Comparison of ENCODE assay signal across 24 cellular contexts in the genomic region with DNA sequence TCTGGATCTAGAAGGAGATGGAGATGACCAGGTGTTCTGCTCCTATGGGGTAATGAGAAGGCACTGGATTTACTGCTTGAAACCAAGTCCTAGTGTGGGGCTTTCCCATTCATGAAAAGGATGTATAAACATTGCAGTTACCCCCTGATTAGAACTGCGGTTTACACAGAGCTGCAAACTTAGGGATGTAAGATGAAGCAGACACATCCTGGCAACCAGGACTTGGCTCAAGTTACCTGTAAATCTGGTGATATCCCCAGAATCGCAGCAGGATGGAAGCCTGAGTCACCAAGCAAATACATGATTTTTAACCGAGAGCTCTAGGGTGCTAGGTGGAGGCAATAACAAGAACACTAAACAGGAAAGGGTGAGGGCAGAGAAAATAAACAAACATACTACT.
A peak's percentile ranks its signal among the peaks of the same experiment; 100 is the strongest.
DNase-seq lines count a peak whose midpoint lies in the region; ATAC-seq and TF ChIP-seq lines count a peak whose summit lies in the region.
"Had no signal": no experiment of that assay in that cellular context is flagged by ENCODE, and none has a peak within 500 bp of the region (broad histone marks: within the 10 kb centered on the region; RNA-seq: fewer than 3 reads in every experiment).

No MANE protein-coding gene starts in this region.

- TF ChIP-seq CTCF in Calu3 (IDR thresholded peaks at IDR 0.05; ENCODE audit: unreplicated experiment): no peak
- TF ChIP-seq CTCF in epithelial cell of esophagus (IDR thresholded peaks at IDR 0.05; ENCODE audit: insufficient read depth, low read depth, low read length, missing control alignments): no peak

- DNase-seq in Calu3 (peak; percentile 10), HT1080 (ENCODE audit: low read depth) (peak; percentile 85), T1000 (lab: John Stamatoyannopoulos, UW) (peak; percentile 6), epithelial cell of esophagus (ENCODE audit: low read depth) (peak; percentile 41), HuH-7.5 (ENCODE audit: low spot score) (no peak), erythroblast (lab: John Stamatoyannopoulos, UW) (no peak), MV-4-11 (lab: John Stamatoyannopoulos, UW) (no peak)
- DNase-seq: activated CD4-positive, alpha-beta T cell treated with anti-CD3 and anti-CD28 coated beads for 36 hours; H7; midbrain; NCI-H1436 treated with DMSO at 0.1 percent for 48 hours; NCI-H526 treated with DMSO at 0.1 percent for 48 hours; SIG-M5; stimulated activated CD4-positive, alpha-beta T cell treated with anti-CD3 and anti-CD28 coated beads, Interleukin-2, amount 100 ng/mL, for 24 hours; stimulated activated naive B cell treated with anti-CD40 and anti-IgM and Interleukin-4, amounts not matched to agents 10 μg/mL and 1 μg/mL and 100 μg/mL, for 72 hours; T-cell had no signal

- no peak for ATAC-seq in GM18505 (IDR thresholded peaks at IDR 0.05; ENCODE audit: unreplicated experiment)
- ATAC-seq: activated CD4-positive, alpha-beta T cell treated with anti-CD3 and anti-CD28 coated beads for 36 hours; activated naive CD4-positive, alpha-beta T cell treated with anti-CD3 and anti-CD28 coated beads, Interleukin-2, amount 50 U/mL, for 72 hours; gastroesophageal sphincter; GM12878; stimulated activated naive B cell treated with anti-CD40 and anti-IgM and Interleukin-4, amounts not matched to agents 10 μg/mL and 1 μg/mL and 100 μg/mL, for 72 hours; T-cell had no signal

- H3K27me3 Mint-ChIP-seq in Calu3 (ENCODE audit: unreplicated experiment): no peaks in the 10 kb centered on the region
- H3K27me3 Mint-ChIP-seq: dendritic cell treated with granulocyte-macrophage colony-stimulating factor and Interleukin-4, amounts not matched to agents 40 ng/mL and 50 ng/mL, for 4 days; stimulated activated naive B cell treated with anti-CD40 and anti-IgM and Interleukin-4, amounts not matched to agents 10 μg/mL and 1 μg/mL and 100 μg/mL, for 72 hours had no signal

- H3K4me3 Mint-ChIP-seq in Calu3 (ENCODE audit: low read depth, unreplicated experiment): peak overlapping the region; percentile 43
- H3K4me3 Mint-ChIP-seq: activated CD4-positive, alpha-beta T cell treated with anti-CD3 and anti-CD28 coated beads for 36 hours; CD14-positive monocyte; dendritic cell treated with granulocyte-macrophage colony-stimulating factor and Interleukin-4, amounts not matched to agents 40 ng/mL and 50 ng/mL, for 4 days; nephron; stimulated activated naive B cell treated with anti-CD40 and anti-IgM and Interleukin-4, amounts not matched to agents 10 μg/mL and 1 μg/mL and 100 μg/mL, for 72 hours; T-cell had no signal

- TF ChIP-seq POLR2A in erythroblast (IDR thresholded peaks at IDR 0.05; ENCODE audit: low read length) (no peak), GM18505 (IDR thresholded peaks at IDR 0.05; ENCODE audit: borderline replicate concordance, extremely low read depth, insufficient read depth, insufficient read length) (no peak)

- no peak overlapping the region for H3K4me3 ChIP-seq in epithelial cell of esophagus (ENCODE audit: low read length)
- H3K4me3 ChIP-seq: gastroesophageal sphincter, GM12878, thoracic aorta had no signal

- H3K4me1 Mint-ChIP-seq in Calu3 (ENCODE audit: low read depth, unreplicated experiment): peaks cover 18% of the 10 kb centered on the region
- H3K4me1 Mint-ChIP-seq: activated CD4-positive, alpha-beta T cell treated with anti-CD3 and anti-CD28 coated beads for 36 hours; CD14-positive monocyte; nephron; stimulated activated naive B cell treated with anti-CD40 and anti-IgM and Interleukin-4, amounts not matched to agents 10 μg/mL and 1 μg/mL and 100 μg/mL, for 72 hours had no signal

- CTCF ChIA-PET in Calu3 (lab: Charles Lee): no interaction called here

- no peaks in the 10 kb centered on the region for H3K36me3 Mint-ChIP-seq in Calu3 (ENCODE audit: insufficient read depth, unreplicated experiment)
- H3K36me3 Mint-ChIP-seq: CD14-positive monocyte; stimulated activated naive B cell treated with anti-CD40 and anti-IgM and Interleukin-4, amounts not matched to agents 10 μg/mL and 1 μg/mL and 100 μg/mL, for 72 hours; T-cell had no signal

- no TSS peak for BruUV-seq in Calu3 (replicated peaks; lab: Mats Ljungman, UMichigan)

- peaks cover under 1% of the 10 kb centered on the region for H3K9me3 Mint-ChIP-seq in Calu3 (ENCODE audit: low read depth, unreplicated experiment)

- H3K27ac Mint-ChIP-seq in Calu3 (ENCODE audit: unreplicated experiment): no peak overlapping the region
- H3K27ac Mint-ChIP-seq: activated CD4-positive, alpha-beta T cell treated with anti-CD3 and anti-CD28 coated beads for 36 hours; activated naive CD4-positive, alpha-beta T cell treated with anti-CD3 and anti-CD28 coated beads, Interleukin-2, amount 50 U/mL, for 72 hours; dendritic cell treated with granulocyte-macrophage colony-stimulating factor and Interleukin-4, amounts not matched to agents 40 ng/mL and 50 ng/mL, for 4 days; nephron; stimulated activated naive B cell treated with anti-CD40 and anti-IgM and Interleukin-4, amounts not matched to agents 10 μg/mL and 1 μg/mL and 100 μg/mL, for 72 hours; T-cell had no signal

- intact Hi-C loops in Calu3 (cut with micrococcal nuclease; ENCODE audit: unreplicated experiment): no loop called here

Comparison
In these comparisons a context has a peak if more than half of its experiments do, and no peak if none do; other contexts are left out.
1. DNase-seq: peak in Calu3 (single experiment), HT1080 (single experiment), T1000 (single experiment) and epithelial cell of esophagus (single experiment); none in HuH-7.5 (single experiment), erythroblast (0 of 2) and MV-4-11 (single experiment).